16 cellular contexts compared by ENCODE assay signal in the genomic region with DNA sequence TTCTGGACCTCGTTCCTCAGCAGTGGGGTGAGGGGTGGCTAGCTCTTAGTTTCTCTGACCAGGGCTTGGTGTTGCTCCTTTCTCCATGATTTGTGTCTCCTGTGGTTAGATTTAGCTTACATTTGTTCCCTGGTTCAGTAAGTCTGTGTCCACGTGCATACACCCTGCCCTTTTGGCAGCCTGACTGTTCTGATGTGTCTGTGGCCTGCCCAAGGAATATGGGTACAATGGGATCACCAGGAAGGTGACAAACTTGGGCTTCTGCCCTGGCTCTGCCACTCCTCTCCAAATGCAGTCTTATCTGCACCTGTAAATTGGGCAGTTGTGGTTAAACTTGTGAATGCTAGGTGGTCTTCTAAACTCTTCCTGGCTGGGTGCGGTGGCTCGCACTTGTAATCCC. TPM values are rescaled to one million over a fixed set of nuclear protein-coding genes. Genes with fewer than 3 reads are reported as not detected.
DNase-seq lines count a peak whose midpoint lies in the region; ATAC-seq and TF ChIP-seq lines count a peak whose summit lies in the region.
"Had no signal": no experiment of that assay in that cellular context is flagged by ENCODE, and none has a peak within 500 bp of the region (broad histone marks: within the 10 kb centered on the region; RNA-seq: fewer than 3 reads in every experiment).

No MANE protein-coding gene starts in this region.

- H3K27me3 Mint-ChIP-seq in CD8-positive, alpha-beta T cell (ENCODE audit: low read depth), result no peaks in the 10 kb centered on the region
- H3K27me3 Mint-ChIP-seq in WTC11 (ENCODE audit: low read depth), result no peaks in the 10 kb centered on the region
- H3K27me3 Mint-ChIP-seq: CD8-positive, alpha-beta memory T cell had no signal

- H3K36me3 ChIP-seq in CD8-positive, alpha-beta T cell (ENCODE audit: insufficient read depth, low read length), result peaks cover 35% of the 10 kb centered on the region

- H3K4me3 ChIP-seq in CD8-positive, alpha-beta T cell (ENCODE audit: low read depth, low read length), result no peak overlapping the region

- peaks cover 43% of the 10 kb centered on the region for H3K4me1 ChIP-seq in CD8-positive, alpha-beta T cell (ENCODE audit: insufficient read depth, low read length)

- H3K4me3 Mint-ChIP-seq in CD8-positive, alpha-beta T cell, result no peak overlapping the region
- no peak overlapping the region for H3K4me3 Mint-ChIP-seq in WTC11

- no peak overlapping the region for H3K27ac ChIP-seq in CD8-positive, alpha-beta T cell (ENCODE audit: low read depth, low read length)
- H3K27ac ChIP-seq: HL-60 had no signal

- no peaks in the 10 kb centered on the region for H3K36me3 Mint-ChIP-seq in activated naive CD4-positive, alpha-beta T cell treated with anti-CD3 and anti-CD28 coated beads, Interleukin-2, amount 50 U/mL, for 72 hours
- peaks cover 76% of the 10 kb centered on the region for H3K36me3 Mint-ChIP-seq in CD8-positive, alpha-beta T cell
- H3K36me3 Mint-ChIP-seq in WTC11, result peaks cover 38% of the 10 kb centered on the region

- no peak for DNase-seq in activated naive CD4-positive, alpha-beta T cell treated with anti-CD3 and anti-CD28 coated beads, Interleukin-2, amount 50 U/mL, for 72 hours (ENCODE audit: low spot score in 2 of 2)
- no peak for DNase-seq in activated naive CD4-positive, alpha-beta T cell treated with anti-CD3 and anti-CD28 coated beads, Interleukin-2, amount 50 U/mL, for 16 hours
- DNase-seq in CD8-positive, alpha-beta T cell, result no peak
- DNase-seq in WTC11 (ENCODE audit: low spot score), result no peak
- DNase-seq in left lobe of liver (ENCODE audit: low spot score), result no peak
- no peak for DNase-seq in NCI-H1694 (lab: John Stamatoyannopoulos, UW)
- no peak for DNase-seq in AG08396 (ENCODE audit: low spot score)
- DNase-seq: CD8-positive, alpha-beta memory T cell; IMR-90; Karpas-422; NCI-H1436; NCI-H345; NCI-H524 treated with DMSO at 0.1 percent for 48 hours; RPMI8226 had no signal

- CTCF ChIA-PET in CD8-positive, alpha-beta T cell (lab: Charles Lee), result interaction anchor here (0.8 to 4.5 kb wide), 2 partner anchors 16 to 59 kb away, joined by 3 to 17 read pairs; no protein-coding TSS in a partner anchor
- CTCF ChIA-PET in WTC11 (lab: Charles Lee), result interaction anchor here (0.6 to 2.5 kb wide), 5 partner anchors 9 to 60 kb away, joined by 4 to 16 read pairs (median 10); a partner anchor contains a TSS

- H3K9me3 ChIP-seq in CD8-positive, alpha-beta T cell (ENCODE audit: low read length), result no peaks in the 10 kb centered on the region

- H3K9me3 Mint-ChIP-seq in activated naive CD4-positive, alpha-beta T cell treated with anti-CD3 and anti-CD28 coated beads, Interleukin-2, amount 50 U/mL, for 72 hours, result no peaks in the 10 kb centered on the region
- no peaks in the 10 kb centered on the region for H3K9me3 Mint-ChIP-seq in CD8-positive, alpha-beta T cell
- H3K9me3 Mint-ChIP-seq in WTC11, result no peaks in the 10 kb centered on the region
- H3K9me3 Mint-ChIP-seq: CD8-positive, alpha-beta memory T cell had no signal

- intact Hi-C loops in CD8-positive, alpha-beta T cell (cut with DNase I, micrococcal nuclease), result no loop called here

- POLR2A ChIA-PET in CD8-positive, alpha-beta T cell (lab: Charles Lee), result interaction anchor here (1.5 kb wide), 1 partner anchor 11 kb away, joined by 3 read pairs; no protein-coding TSS in a partner anchor
- POLR2A ChIA-PET in WTC11 (lab: Charles Lee), result no interaction called here

- peaks cover 58% of the 10 kb centered on the region for H3K4me1 Mint-ChIP-seq in CD8-positive, alpha-beta T cell (ENCODE audit: low read depth)
- peaks cover 7% of the 10 kb centered on the region; the same call in 1 of the 2 replicates for H3K4me1 Mint-ChIP-seq in WTC11

- ATAC-seq in activated naive CD4-positive, alpha-beta T cell treated with anti-CD3 and anti-CD28 coated beads, Interleukin-2, amount 50 U/mL, for 72 hours, result no peak
- no peak for ATAC-seq in CD8-positive, alpha-beta T cell
- no peak for ATAC-seq in WTC11
- peak; percentile 40 for ATAC-seq in left lobe of liver
- no peak for ATAC-seq in GM19467 (IDR thresholded peaks at IDR 0.05; ENCODE audit: unreplicated experiment)

- peak overlapping the region; percentile 5 to 84 for H3K27ac Mint-ChIP-seq in activated naive CD4-positive, alpha-beta T cell treated with anti-CD3 and anti-CD28 coated beads, Interleukin-2, amount 50 U/mL, for 72 hours
- H3K27ac Mint-ChIP-seq in CD8-positive, alpha-beta T cell, result peak overlapping the region; percentile 19
- H3K27ac Mint-ChIP-seq in WTC11, result peak overlapping the region; percentile 54; the same call in 1 of the 2 replicates

- no peaks in the 10 kb centered on the region for H3K27me3 ChIP-seq in CD8-positive, alpha-beta T cell (ENCODE audit: insufficient read depth, low read length)

- TF ChIP-seq CTCF in CD8-positive, alpha-beta T cell (IDR thresholded peaks at IDR 0.05), result no peak
- TF ChIP-seq CTCF in WTC11 (IDR thresholded peaks at IDR 0.05), result no peak

TF ChIP-seq in WTC11, 78 proteins besides CTCF, POLR2A, EP300 and RAD21 (continues in another document):
- TF ChIP-seq ZNF671 (CRISPR knock-in tag; IDR thresholded peaks at IDR 0.05) (no peak), TP53 (CRISPR knock-in tag; IDR thresholded peaks at IDR 0.05) (no peak), EMX1 (CRISPR knock-in tag; IDR thresholded peaks at IDR 0.05) (no peak), TEAD1 (CRISPR knock-in tag; IDR thresholded peaks at IDR 0.05) (no peak)
- TF ChIP-seq, protein P1, sequence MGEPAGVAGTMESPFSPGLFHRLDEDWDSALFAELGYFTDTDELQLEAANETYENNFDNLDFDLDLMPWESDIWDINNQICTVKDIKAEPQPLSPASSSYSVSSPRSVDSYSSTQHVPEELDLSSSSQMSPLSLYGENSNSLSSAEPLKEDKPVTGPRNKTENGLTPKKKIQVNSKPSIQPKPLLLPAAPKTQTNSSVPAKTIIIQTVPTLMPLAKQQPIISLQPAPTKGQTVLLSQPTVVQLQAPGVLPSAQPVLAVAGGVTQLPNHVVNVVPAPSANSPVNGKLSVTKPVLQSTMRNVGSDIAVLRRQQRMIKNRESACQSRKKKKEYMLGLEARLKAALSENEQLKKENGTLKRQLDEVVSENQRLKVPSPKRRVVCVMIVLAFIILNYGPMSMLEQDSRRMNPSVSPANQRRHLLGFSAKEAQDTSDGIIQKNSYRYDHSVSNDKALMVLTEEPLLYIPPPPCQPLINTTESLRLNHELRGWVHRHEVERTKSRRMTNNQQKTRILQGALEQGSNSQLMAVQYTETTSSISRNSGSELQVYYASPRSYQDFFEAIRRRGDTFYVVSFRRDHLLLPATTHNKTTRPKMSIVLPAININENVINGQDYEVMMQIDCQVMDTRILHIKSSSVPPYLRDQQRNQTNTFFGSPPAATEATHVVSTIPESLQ (CRISPR knock-in tag; IDR thresholded peaks at IDR 0.05), result no peak
- TF ChIP-seq, protein P2, sequence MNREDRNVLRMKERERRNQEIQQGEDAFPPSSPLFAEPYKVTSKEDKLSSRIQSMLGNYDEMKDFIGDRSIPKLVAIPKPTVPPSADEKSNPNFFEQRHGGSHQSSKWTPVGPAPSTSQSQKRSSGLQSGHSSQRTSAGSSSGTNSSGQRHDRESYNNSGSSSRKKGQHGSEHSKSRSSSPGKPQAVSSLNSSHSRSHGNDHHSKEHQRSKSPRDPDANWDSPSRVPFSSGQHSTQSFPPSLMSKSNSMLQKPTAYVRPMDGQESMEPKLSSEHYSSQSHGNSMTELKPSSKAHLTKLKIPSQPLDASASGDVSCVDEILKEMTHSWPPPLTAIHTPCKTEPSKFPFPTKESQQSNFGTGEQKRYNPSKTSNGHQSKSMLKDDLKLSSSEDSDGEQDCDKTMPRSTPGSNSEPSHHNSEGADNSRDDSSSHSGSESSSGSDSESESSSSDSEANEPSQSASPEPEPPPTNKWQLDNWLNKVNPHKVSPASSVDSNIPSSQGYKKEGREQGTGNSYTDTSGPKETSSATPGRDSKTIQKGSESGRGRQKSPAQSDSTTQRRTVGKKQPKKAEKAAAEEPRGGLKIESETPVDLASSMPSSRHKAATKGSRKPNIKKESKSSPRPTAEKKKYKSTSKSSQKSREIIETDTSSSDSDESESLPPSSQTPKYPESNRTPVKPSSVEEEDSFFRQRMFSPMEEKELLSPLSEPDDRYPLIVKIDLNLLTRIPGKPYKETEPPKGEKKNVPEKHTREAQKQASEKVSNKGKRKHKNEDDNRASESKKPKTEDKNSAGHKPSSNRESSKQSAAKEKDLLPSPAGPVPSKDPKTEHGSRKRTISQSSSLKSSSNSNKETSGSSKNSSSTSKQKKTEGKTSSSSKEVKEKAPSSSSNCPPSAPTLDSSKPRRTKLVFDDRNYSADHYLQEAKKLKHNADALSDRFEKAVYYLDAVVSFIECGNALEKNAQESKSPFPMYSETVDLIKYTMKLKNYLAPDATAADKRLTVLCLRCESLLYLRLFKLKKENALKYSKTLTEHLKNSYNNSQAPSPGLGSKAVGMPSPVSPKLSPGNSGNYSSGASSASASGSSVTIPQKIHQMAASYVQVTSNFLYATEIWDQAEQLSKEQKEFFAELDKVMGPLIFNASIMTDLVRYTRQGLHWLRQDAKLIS (CRISPR knock-in tag; IDR thresholded peaks at IDR 0.05; ENCODE audit: borderline replicate concordance), result no peak

RNA-seq across cellular contexts. Expression of a gene that starts 17.5 kb away (rescaled TPM):
- 100 to 1,000 TPM in 1 of 2 donors, 10 to 100 TPM in 1; 79.5 to 176 TPM for total RNA-seq in activated naive CD4-positive, alpha-beta T cell treated with anti-CD3 and anti-CD28 coated beads, Interleukin-2, amount 50 U/mL, for 72 hours
- total RNA-seq in CD8-positive, alpha-beta T cell, result 100 to 1,000 TPM; 138 to 141 TPM
- total RNA-seq in WTC11 (2021), result 105 to 115 TPM (median 111 TPM) in 3 replicates
- 69.2 TPM for total RNA-seq in left lobe of liver

RNA-seq across cellular contexts. Expression of a gene that starts 24.3 kb away (rescaled TPM):
- total RNA-seq in activated naive CD4-positive, alpha-beta T cell treated with anti-CD3 and anti-CD28 coated beads, Interleukin-2, amount 50 U/mL, for 72 hours, result 10 to 100 TPM; 14.5 to 15.0 TPM
- 10 to 100 TPM; 12.5 TPM for total RNA-seq in CD8-positive, alpha-beta T cell
- total RNA-seq in WTC11 (2021) (76.0 to 87.8 TPM (median 78.6 TPM) in 3 replicates), left lobe of liver (3.3 TPM)

RNA-seq across cellular contexts. Expression of a gene that starts 57.4 kb away (rescaled TPM):
- total RNA-seq in activated naive CD4-positive, alpha-beta T cell treated with anti-CD3 and anti-CD28 coated beads, Interleukin-2, amount 50 U/mL, for 72 hours, result 100 to 1,000 TPM; 267 to 273 TPM
- 100 to 1,000 TPM; 220 to 225 TPM for total RNA-seq in CD8-positive, alpha-beta T cell
- 298 to 313 TPM (median 309 TPM) in 3 replicates for total RNA-seq in WTC11 (2021)
- 102 TPM for total RNA-seq in left lobe of liver

RNA-seq across cellular contexts. Expression of a gene that starts 59.4 kb away (rescaled TPM):
- 10 to 100 TPM in 1 of 2 donors, 1 to 10 TPM in 1; 7.4 to 15.5 TPM for total RNA-seq in activated naive CD4-positive, alpha-beta T cell treated with anti-CD3 and anti-CD28 coated beads, Interleukin-2, amount 50 U/mL, for 72 hours
- total RNA-seq in CD8-positive, alpha-beta T cell, result 10 to 100 TPM in 1 of 2 experiments, 1 to 10 TPM in 1; 9.6 to 11.0 TPM
- total RNA-seq in WTC11 (2021), result 15.7 to 18.8 TPM (median 17.9 TPM) in 3 replicates
- 6.4 TPM for total RNA-seq in left lobe of liver
